In the genomic region with DNA sequence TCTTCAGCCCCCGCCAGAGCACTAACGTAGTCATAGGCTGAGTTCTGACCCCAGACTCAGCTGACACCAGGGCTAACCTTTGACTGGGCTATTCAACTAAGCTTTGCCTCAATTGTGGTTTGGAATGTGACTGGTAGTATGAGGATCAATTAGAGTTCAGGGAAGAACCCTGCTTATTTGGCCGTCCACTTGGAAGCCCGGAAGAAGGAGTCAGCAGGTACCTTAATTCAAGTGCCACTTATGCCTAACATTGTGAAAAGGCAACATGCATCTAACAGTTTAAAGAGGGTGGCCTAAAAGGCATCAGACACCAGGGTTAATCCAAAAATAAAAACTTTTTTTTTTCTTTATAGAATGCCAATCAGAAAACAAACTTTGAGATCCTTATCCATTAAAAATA, we compare ENCODE assay signal across 13 cellular contexts.
DNase-seq lines count a peak whose midpoint lies in the region; ATAC-seq and TF ChIP-seq lines count a peak whose summit lies in the region.
"Had no signal": no experiment of that assay in that cellular context is flagged by ENCODE, and none has a peak within 500 bp of the region (broad histone marks: within the 10 kb centered on the region; RNA-seq: fewer than 3 reads in every experiment).

No MANE protein-coding gene starts in this region.

- peaks cover 0 to 1% of the 10 kb centered on the region in 2 donors for H3K27me3 Mint-ChIP-seq in CD4-positive, alpha-beta memory T cell
- H3K27me3 Mint-ChIP-seq: CD8-positive, alpha-beta memory T cell had no signal

- peak; percentile 29 to 57 for ATAC-seq in lower lobe of right lung

- no peaks in the 10 kb centered on the region for H3K27me3 ChIP-seq in WERI-Rb-1 (ENCODE audit: insufficient read depth, low read depth, severe bottlenecking)
- H3K27me3 ChIP-seq in lower lobe of right lung (ENCODE audit: low read depth), result no peaks in the 10 kb centered on the region
- no peaks in the 10 kb centered on the region for H3K27me3 ChIP-seq in tibial artery
- no peaks in the 10 kb centered on the region for H3K27me3 ChIP-seq in CD4-positive, alpha-beta memory T cell (ENCODE audit: insufficient read depth, low read length)

- no peak for TF ChIP-seq CTCF in WERI-Rb-1 (IDR thresholded peaks at IDR 0.05; ENCODE audit: low read depth, low read length)
- no peak for TF ChIP-seq CTCF in lower lobe of right lung (IDR thresholded peaks at IDR 0.05)
- no peak for TF ChIP-seq CTCF in tibial artery (IDR thresholded peaks at IDR 0.05)

- no peaks in the 10 kb centered on the region for H3K4me1 Mint-ChIP-seq in CD4-positive, alpha-beta memory T cell
- H3K4me1 Mint-ChIP-seq: CD8-positive, alpha-beta memory T cell had no signal

- POLR2A ChIA-PET in CD4-positive, alpha-beta memory T cell (lab: Charles Lee; ENCODE audit: partially characterized antibody), result no interaction called here

- H3K9me3 ChIP-seq in WERI-Rb-1 (ENCODE audit: severe bottlenecking) (no peaks in the 10 kb centered on the region), lower lobe of right lung (no peaks in the 10 kb centered on the region), tibial artery (no peaks in the 10 kb centered on the region)
- no peaks in the 10 kb centered on the region for H3K9me3 ChIP-seq in CD4-positive, alpha-beta memory T cell (ENCODE audit: control insufficient read depth in 1 of 2, low read length in 2 of 2)
- H3K9me3 ChIP-seq: Caco-2, HAP-1 had no signal

- no peak overlapping the region for H3K4me3 ChIP-seq in WERI-Rb-1 (ENCODE audit: low read depth, low read length)
- no peak overlapping the region for H3K4me3 ChIP-seq in lower lobe of right lung
- no peak overlapping the region for H3K4me3 ChIP-seq in tibial artery
- H3K4me3 ChIP-seq in CD4-positive, alpha-beta memory T cell (ENCODE audit: low read length in 2 of 2), result no peak overlapping the region
- H3K4me3 ChIP-seq: HAP-1 had no signal

- no peak overlapping the region for H3K4me3 Mint-ChIP-seq in CD4-positive, alpha-beta memory T cell
- H3K4me3 Mint-ChIP-seq: CD14-positive monocyte; CD8-positive, alpha-beta memory T cell had no signal

- no peaks in the 10 kb centered on the region for H3K36me3 ChIP-seq in WERI-Rb-1
- H3K36me3 ChIP-seq in lower lobe of right lung, result no peaks in the 10 kb centered on the region
- H3K36me3 ChIP-seq in tibial artery, result no peaks in the 10 kb centered on the region
- H3K36me3 ChIP-seq in CD4-positive, alpha-beta memory T cell (ENCODE audit: insufficient read depth, low read length), result no peaks in the 10 kb centered on the region
- H3K36me3 ChIP-seq: HAP-1 had no signal

- no peak overlapping the region for H3K27ac Mint-ChIP-seq in CD4-positive, alpha-beta memory T cell
- H3K27ac Mint-ChIP-seq: CD14-positive monocyte; CD8-positive, alpha-beta memory T cell had no signal

- DNase-seq in DMS79 treated with DMSO at 0.1 percent for 48 hours (lab: John Stamatoyannopoulos, UW), result peak; percentile 45
- no peak for DNase-seq in DMS79 (lab: John Stamatoyannopoulos, UW)
- DNase-seq in WERI-Rb-1, result no peak
- DNase-seq in lower lobe of right lung, result no peak
- DNase-seq in tibial artery, result no peak
- no peak for DNase-seq in NCI-H1105 treated with DMSO at 0.1 percent for 48 hours (lab: John Stamatoyannopoulos, UW)
- no peak for DNase-seq in cardiac septum (ENCODE audit: low spot score)
- no peak for DNase-seq in CD4-positive, alpha-beta memory T cell
- DNase-seq: Caco-2; CD8-positive, alpha-beta memory T cell had no signal

- intact Hi-C loops in lower lobe of right lung (cut with DNase I), result no loop called here
- intact Hi-C loops in tibial artery (cut with DNase I; ENCODE audit: low total_unique reads), result no loop called here
- intact Hi-C loops in cardiac septum (cut with DNase I), result no loop called here
- intact Hi-C loops in CD4-positive, alpha-beta memory T cell (cut with micrococcal nuclease), result no loop called here

- peak overlapping the region; percentile 50; the same call in 1 of the 2 replicates for H3K27ac ChIP-seq in WERI-Rb-1
- no peak overlapping the region for H3K27ac ChIP-seq in lower lobe of right lung
- peak overlapping the region; percentile 71 to 76 for H3K27ac ChIP-seq in tibial artery
- no peak overlapping the region for H3K27ac ChIP-seq in CD4-positive, alpha-beta memory T cell (ENCODE audit: low read depth, low read length)
- H3K27ac ChIP-seq: 22Rv1 had no signal

- no peaks in the 10 kb centered on the region for H3K36me3 Mint-ChIP-seq in CD4-positive, alpha-beta memory T cell
- H3K36me3 Mint-ChIP-seq: CD14-positive monocyte; CD8-positive, alpha-beta memory T cell had no signal

- no peaks in the 10 kb centered on the region for H3K4me1 ChIP-seq in lower lobe of right lung
- H3K4me1 ChIP-seq in tibial artery, result peaks cover 0 to 61% (median 40%) of the 10 kb centered on the region in 4 donors
- no peaks in the 10 kb centered on the region for H3K4me1 ChIP-seq in CD4-positive, alpha-beta memory T cell (ENCODE audit: insufficient read depth, low read length)
- H3K4me1 ChIP-seq: Caco-2, HAP-1 had no signal

- CTCF ChIA-PET in CD4-positive, alpha-beta memory T cell (lab: Charles Lee; ENCODE audit: partially characterized antibody), result no interaction called here

- no peaks in the 10 kb centered on the region for H3K9me3 Mint-ChIP-seq in CD4-positive, alpha-beta memory T cell
- H3K9me3 Mint-ChIP-seq: CD14-positive monocyte; CD8-positive, alpha-beta memory T cell had no signal

Comparison
In these comparisons a context has a peak if more than half of its experiments do, and no peak if none do; other contexts are left out.
1. H3K27ac ChIP-seq: peak in WERI-Rb-1 (single experiment) and tibial artery (2 of 2); none in lower lobe of right lung (single experiment) and CD4-positive, alpha-beta memory T cell (single experiment).